Comparison of ENCODE assay signal across 8 cellular contexts in genomic region chr1:68049941-68050878, GRCh38. TPM values are rescaled to one million over a fixed set of nuclear protein-coding genes. Genes with fewer than 3 reads are reported as not detected.
DNase-seq lines count a peak whose midpoint lies in the region; ATAC-seq and TF ChIP-seq lines count a peak whose summit lies in the region.

Gene DIRAS3, minus strand, starts transcription at chr1:68050627. Its CDS starts 3,330 bp downstream, at chr1:68047297.

- H3K9me3 Mint-ChIP-seq in brain, result peaks cover 0 to 6% (median 3%) of the 10 kb centered on the region in 5 experiments
- peaks cover 0 to 3% of the 10 kb centered on the region in 2 donors for H3K9me3 Mint-ChIP-seq in stimulated activated naive B cell treated with anti-CD40 and anti-IgM and Interleukin-4, amounts not matched to agents 10 μg/mL and 1 μg/mL and 100 μg/mL, for 72 hours

- in situ Hi-C loops in KBM-7 (cut with MboI; ENCODE audit: low pct_unique_long_range_greater_than_20kb, low sequenced_read_pairs), result no loop called here

- peak within 1 kb of the TSS in 4 of 5 experiments; percentile 72 to 84 (median 82) for H3K4me3 Mint-ChIP-seq in brain
- H3K4me3 Mint-ChIP-seq in stimulated activated naive B cell treated with anti-CD40 and anti-IgM and Interleukin-4, amounts not matched to agents 10 μg/mL and 1 μg/mL and 100 μg/mL, for 72 hours, result peak within 1 kb of the TSS; percentile 55 to 74

- H3K4me1 Mint-ChIP-seq in brain, result no peaks in the 10 kb centered on the region
- peaks cover 4 to 6% of the 10 kb centered on the region in 2 donors for H3K4me1 Mint-ChIP-seq in stimulated activated naive B cell treated with anti-CD40 and anti-IgM and Interleukin-4, amounts not matched to agents 10 μg/mL and 1 μg/mL and 100 μg/mL, for 72 hours

- H3K27me3 Mint-ChIP-seq in brain, result no peaks in the 10 kb centered on the region
- peaks cover 19 to 25% of the 10 kb centered on the region in 2 donors for H3K27me3 Mint-ChIP-seq in stimulated activated naive B cell treated with anti-CD40 and anti-IgM and Interleukin-4, amounts not matched to agents 10 μg/mL and 1 μg/mL and 100 μg/mL, for 72 hours

- peak; percentile 32 for DNase-seq in KBM-7
- DNase-seq in stimulated activated naive B cell treated with anti-CD40 and anti-IgM and Interleukin-4, amounts not matched to agents 10 μg/mL and 1 μg/mL and 100 μg/mL, for 72 hours, result no peak
- no peak for DNase-seq in GF-D8 (lab: John Stamatoyannopoulos, UW)

- peak within 1 kb of the TSS in 2 of 5 experiments; percentile 51 to 63 for H3K27ac Mint-ChIP-seq in brain
- H3K27ac Mint-ChIP-seq in stimulated activated naive B cell treated with anti-CD40 and anti-IgM and Interleukin-4, amounts not matched to agents 10 μg/mL and 1 μg/mL and 100 μg/mL, for 72 hours, result no peak within 1 kb of the TSS

- TF ChIP-seq CTCF in brain (conservative IDR thresholded peaks at IDR 0.05), result no peak

- ATAC-seq in stimulated activated naive B cell treated with anti-CD40 and anti-IgM and Interleukin-4, amounts not matched to agents 10 μg/mL and 1 μg/mL and 100 μg/mL, for 72 hours (replicated peaks), result peak in 1 of 2 donors; percentile 33
- ATAC-seq in GM18909 (IDR thresholded peaks at IDR 0.05; ENCODE audit: poor library complexity, unreplicated experiment) (no peak), HG03025 (IDR thresholded peaks at IDR 0.05; ENCODE audit: low FRiP score, unreplicated experiment) (no peak), HG02852 (IDR thresholded peaks at IDR 0.05; ENCODE audit: unreplicated experiment) (no peak)

- peak within 1 kb of the TSS; percentile 41; the same call in 1 of the 2 replicates for H3K4me3 ChIP-seq in iPS-18c (ENCODE audit: insufficient read depth, low read depth, low read length)

- no peaks in the 10 kb centered on the region for H3K9me3 ChIP-seq in iPS-18c (ENCODE audit: control insufficient read depth, insufficient read depth, low read length)

- no peaks in the 10 kb centered on the region for H3K36me3 Mint-ChIP-seq in brain
- no peaks in the 10 kb centered on the region for H3K36me3 Mint-ChIP-seq in stimulated activated naive B cell treated with anti-CD40 and anti-IgM and Interleukin-4, amounts not matched to agents 10 μg/mL and 1 μg/mL and 100 μg/mL, for 72 hours

RNA-seq across cellular contexts. Expression of gene DIRAS3, which starts in this region (rescaled TPM):
- polyA plus RNA-seq in brain (ENCODE audit: insufficient read depth, low read depth, low replicate concordance), result 2.1 TPM
